In the genomic region with DNA sequence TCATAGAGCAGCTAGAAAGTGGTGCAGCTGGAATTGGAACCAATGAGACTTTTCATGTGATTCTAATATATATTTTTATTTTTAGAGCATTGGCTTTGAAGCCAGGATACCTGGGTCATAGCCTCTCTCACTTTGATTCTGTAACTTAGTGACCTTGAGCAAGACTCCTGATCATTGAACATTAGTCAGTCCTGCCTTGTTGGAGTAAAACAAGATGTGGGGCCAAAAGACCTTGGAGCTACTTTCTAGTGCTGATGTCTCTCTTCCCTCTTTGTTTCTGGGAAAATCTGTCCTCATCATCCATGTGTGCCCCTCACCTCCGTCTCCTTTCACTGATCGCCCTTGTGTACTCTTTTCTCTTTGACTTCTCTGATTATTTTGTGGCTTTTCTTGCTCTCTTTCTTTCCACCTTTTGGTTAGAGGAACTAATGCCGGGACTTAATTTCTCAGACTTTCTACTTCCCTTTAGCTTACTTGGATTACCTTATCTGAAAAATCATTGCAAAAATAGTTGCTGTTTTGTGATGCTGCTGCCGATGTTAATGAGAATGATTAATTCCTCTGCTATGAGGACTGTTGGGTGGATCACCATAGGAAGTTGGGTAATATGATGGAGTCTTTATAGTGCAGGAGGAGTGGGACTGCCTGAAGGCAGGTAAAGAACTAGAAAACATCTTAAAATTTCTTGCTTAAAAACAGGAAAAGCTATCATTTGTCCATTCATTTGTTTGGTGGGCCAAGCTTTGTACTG, we compare ENCODE assay signal across 16 cellular contexts.
A peak's percentile ranks its signal among the peaks of the same experiment; 100 is the strongest.
DNase-seq lines count a peak whose midpoint lies in the region; ATAC-seq and TF ChIP-seq lines count a peak whose summit lies in the region.
"Had no signal": no experiment of that assay in that cellular context is flagged by ENCODE, and none has a peak within 500 bp of the region (broad histone marks: within the 10 kb centered on the region; RNA-seq: fewer than 3 reads in every experiment).

No MANE protein-coding gene starts in this region.

- peaks cover 67% of the 10 kb centered on the region for H3K79me2 ChIP-seq in GM23338 (replicated peaks; ENCODE audit: insufficient read depth)

- no peak for TF ChIP-seq CTCF in GM23338 (conservative IDR thresholded peaks at IDR 0.05; ENCODE audit: low read depth in 2 of 2)
- no peak for TF ChIP-seq CTCF in Panc1 (IDR thresholded peaks at IDR 0.05)
- TF ChIP-seq CTCF in fibroblast of mammary gland (conservative IDR thresholded peaks at IDR 0.05; ENCODE audit: control insufficient read depth, insufficient read depth, low read depth, low read length), result no peak
- no peak for TF ChIP-seq CTCF in retinal pigment epithelial cell (conservative IDR thresholded peaks at IDR 0.05; ENCODE audit: low read depth, low read length)

- peak overlapping the region; percentile 3; the same call in 1 of the 2 replicates for H3K27ac Mint-ChIP-seq in GM23338
- H3K27ac Mint-ChIP-seq: activated CD4-positive, alpha-beta T cell treated with anti-CD3 and anti-CD28 coated beads, Interleukin-2, amount 10 ng/mL, durations not matched to agents 7 days and 5 days; activated T-cell treated with anti-CD3 and anti-CD28 coated beads, Interleukin-2, amount 50 U/mL, for 72 hours; natural killer cell had no signal

- H3K36me3 ChIP-seq in GM23338 (ENCODE audit: insufficient read depth) (no peaks in the 10 kb centered on the region), Panc1 (ENCODE audit: control insufficient read depth, insufficient read depth, low read length) (no peaks in the 10 kb centered on the region), HAP-1 (replicated peaks) (no peaks in the 10 kb centered on the region)

- H3K4me3 ChIP-seq in GM23338 (no peak overlapping the region), Panc1 (ENCODE audit: low read depth in 2 of 2, low read length in 2 of 2) (no peak overlapping the region), fibroblast of mammary gland (ENCODE audit: control insufficient read depth, low read depth, low read length) (no peak overlapping the region), retinal pigment epithelial cell (ENCODE audit: low read length) (no peak overlapping the region), HAP-1 (no peak overlapping the region)
- H3K4me3 ChIP-seq: skin epidermis had no signal

- H4K20me1 ChIP-seq in GM23338 (replicated peaks; ENCODE audit: insufficient read depth), result no peaks in the 10 kb centered on the region

- H3K9me2 ChIP-seq in GM23338 (ENCODE audit: insufficient read depth), result no peaks in the 10 kb centered on the region

- intact Hi-C loops in Panc1 (cut with micrococcal nuclease; ENCODE audit: unreplicated experiment), result no loop called here

- ATAC-seq in GM23338, result no peak
- ATAC-seq in Panc1, result no peak
- ATAC-seq in GM19035 (IDR thresholded peaks at IDR 0.05; ENCODE audit: unreplicated experiment), result no peak
- ATAC-seq: activated T-cell treated with anti-CD3 and anti-CD28 coated beads, Interleukin-2, amount 50 U/mL, for 72 hours; left colon; natural killer cell had no signal

- peaks cover 35% of the 10 kb centered on the region for H3K4me1 Mint-ChIP-seq in GM23338
- H3K4me1 Mint-ChIP-seq: activated CD4-positive, alpha-beta T cell treated with anti-CD3 and anti-CD28 coated beads, Interleukin-2, amount 10 ng/mL, durations not matched to agents 7 days and 5 days had no signal

- no peak overlapping the region for H3K4me3 Mint-ChIP-seq in GM23338
- H3K4me3 Mint-ChIP-seq: activated CD4-positive, alpha-beta T cell treated with anti-CD3 and anti-CD28 coated beads, Interleukin-2, amount 10 ng/mL, durations not matched to agents 7 days and 5 days; activated T-cell treated with anti-CD3 and anti-CD28 coated beads, Interleukin-2, amount 50 U/mL, for 72 hours; natural killer cell had no signal

- no peak overlapping the region for H2AFZ ChIP-seq in GM23338

- no peak overlapping the region for H3K4me2 ChIP-seq in GM23338

- DNase-seq in GM23338 (ENCODE audit: low spot score) (no peak), Panc1 (ENCODE audit: low read depth, low spot score) (no peak), fibroblast of mammary gland (ENCODE audit: low read depth) (peak; percentile 62), retinal pigment epithelial cell (ENCODE audit: low read depth) (peak; percentile 62), NCI-H1105 treated with DMSO at 0.1 percent for 48 hours (lab: John Stamatoyannopoulos, UW) (no peak), HAP-1 (ENCODE audit: low spot score in 2 of 2) (no peak)
- DNase-seq in stimulated activated naive CD4-positive, alpha-beta T cell treated with Interleukin-2 at 50 U/mL for 16 hours (lab: John Stamatoyannopoulos, UW), result no peak
- DNase-seq: activated CD4-positive, alpha-beta T cell treated with anti-CD3 and anti-CD28 coated beads, Interleukin-2, amount 10 ng/mL, durations not matched to agents 7 days and 5 days; activated T-cell treated with anti-CD3 and anti-CD28 coated beads, Interleukin-2, amount 50 U/mL, for 72 hours; amygdala; left colon; natural killer cell; NCI-H1092 treated with DMSO at 0.1 percent for 48 hours; NCI-H446 had no signal

- BruUV-seq in Panc1 (replicated peaks; lab: Mats Ljungman, UMichigan), result no TSS peak

- H3K9me3 ChIP-seq in Panc1 (ENCODE audit: control insufficient read depth, insufficient read depth, low read depth, low read length), result no peaks in the 10 kb centered on the region
- no peaks in the 10 kb centered on the region for H3K9me3 ChIP-seq in HAP-1

- H3F3A ChIP-seq in GM23338 (replicated peaks; ENCODE audit: low read depth), result 0 out of 2 replicates have a peak, but pooled peaks cover 5% of the 10 kb centered on the region

- POLR2A ChIA-PET in Panc1 (lab: Charles Lee), result no interaction called here

- CTCF ChIA-PET in Panc1 (lab: Charles Lee), result interaction anchor here (0.9 kb wide), 1 partner anchor 18 kb away, joined by 3 read pairs; no protein-coding TSS in a partner anchor

- H3K27me3 ChIP-seq in GM23338 (ENCODE audit: insufficient read depth) (no peaks in the 10 kb centered on the region), Panc1 (ENCODE audit: control insufficient read depth, insufficient read depth, low read length) (no peaks in the 10 kb centered on the region), HAP-1 (ENCODE audit: low read depth) (no peaks in the 10 kb centered on the region)

- peaks cover 9% of the 10 kb centered on the region for H3K27me3 Mint-ChIP-seq in GM23338 (ENCODE audit: insufficient read depth, low read depth, poor library complexity)

- no peaks in the 10 kb centered on the region for H3K9me3 Mint-ChIP-seq in GM23338
- H3K9me3 Mint-ChIP-seq: activated CD4-positive, alpha-beta T cell treated with anti-CD3 and anti-CD28 coated beads, Interleukin-2, amount 10 ng/mL, durations not matched to agents 7 days and 5 days; natural killer cell had no signal

- H3K36me3 Mint-ChIP-seq in GM23338 (ENCODE audit: low read depth), result no peaks in the 10 kb centered on the region
- H3K36me3 Mint-ChIP-seq: natural killer cell had no signal

- H3K27ac ChIP-seq in GM23338 (ENCODE audit: low read depth) (no peak overlapping the region), Panc1 (ENCODE audit: low read length) (peak overlapping the region; percentile 99)
- H3K27ac ChIP-seq: skin epidermis had no signal

- in situ Hi-C loops in Panc1 (cut with HindIII; ENCODE audit: low pct_unique_long_range_greater_than_20kb, low sequenced_read_pairs), result no loop called here
- in situ Hi-C loops in HAP-1 (cut with MboI; ENCODE audit: low sequenced_read_pairs), result no loop called here

- H3K4me1 ChIP-seq in GM23338 (ENCODE audit: insufficient read depth) (peaks cover 47% of the 10 kb centered on the region), Panc1 (ENCODE audit: control insufficient read depth, insufficient read depth, low read length) (peaks cover 95% of the 10 kb centered on the region), HAP-1 (no peaks in the 10 kb centered on the region)

TF ChIP-seq in GM23338, 12 proteins besides CTCF, POLR2A, EP300 and RAD21:
- TF ChIP-seq ZNF331 (CRISPR knock-in tag; IDR thresholded peaks at IDR 0.05; ENCODE audit: low read depth), result no peak
- TF ChIP-seq STAT1 (IDR thresholded peaks at IDR 0.05; ENCODE audit: unreplicated experiment), result no peak
TF ChIP-seq in GM23338: peak in this region for 0.

Comparison
In these comparisons a context has a peak if more than half of its experiments do, and no peak if none do; other contexts are left out.
1. DNase-seq: peak in fibroblast of mammary gland (single experiment) and retinal pigment epithelial cell (single experiment); none in GM23338 (single experiment), Panc1 (single experiment), NCI-H1105 treated with DMSO at 0.1 percent for 48 hours (single experiment), HAP-1 (0 of 2) and stimulated activated naive CD4-positive, alpha-beta T cell treated with Interleukin-2 at 50 U/mL for 16 hours (single experiment).